8 cellular contexts compared by ENCODE assay signal in the genomic region with DNA sequence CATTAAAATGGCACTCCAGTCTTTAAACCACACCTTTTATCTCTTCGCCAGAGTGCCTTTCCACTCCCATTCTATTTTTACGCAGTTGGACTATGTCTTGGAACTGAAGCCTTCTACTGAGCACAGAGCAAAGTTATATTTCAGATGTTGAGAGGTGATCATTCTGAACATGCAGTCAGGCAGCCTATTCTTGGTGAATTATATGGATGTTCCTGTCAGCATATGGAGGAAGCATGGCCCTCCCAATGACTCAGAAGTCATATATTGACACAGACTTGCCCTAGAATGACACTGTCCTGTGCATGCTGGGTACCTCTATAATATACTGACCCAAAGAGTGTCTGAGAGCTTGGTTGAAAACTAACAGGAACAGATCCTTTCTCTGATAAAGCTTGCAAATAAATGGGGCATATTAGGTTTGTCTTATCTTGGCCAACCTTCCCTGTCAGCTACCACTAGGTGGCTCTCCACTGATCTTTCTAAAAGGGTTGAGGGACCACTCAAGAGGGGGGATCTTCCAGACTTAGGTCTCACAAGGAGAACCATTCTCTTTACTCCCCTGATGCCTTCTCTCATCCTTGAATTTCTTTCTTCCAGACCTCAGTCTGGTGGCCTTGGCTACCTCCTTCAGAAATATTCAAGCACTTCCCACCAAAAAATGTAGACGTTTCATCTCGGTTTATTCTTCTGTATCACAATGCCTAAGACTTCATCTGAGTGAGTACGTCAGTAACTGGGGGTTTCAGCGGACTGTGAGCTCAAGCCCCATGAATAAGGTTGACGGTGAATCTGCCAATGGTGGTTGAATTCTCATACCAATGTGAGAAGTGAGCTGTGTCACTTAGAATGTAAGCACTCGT. TPM values are rescaled to one million over a fixed set of nuclear protein-coding genes. Genes with fewer than 3 reads are reported as not detected.
A peak's percentile ranks its signal among the peaks of the same experiment; 100 is the strongest.
DNase-seq lines count a peak whose midpoint lies in the region; ATAC-seq and TF ChIP-seq lines count a peak whose summit lies in the region.

No MANE protein-coding gene starts in this region.

- DNase-seq in Caki2 (ENCODE audit: low read depth) (peak; percentile 34), OCI-M1 (lab: John Stamatoyannopoulos, UW) (peak; percentile 69), dermis blood vessel endothelial cell (peak; percentile 63), midbrain (lab: John Stamatoyannopoulos, UW) (peak; percentile 73)

- no peak for TF ChIP-seq POLR2A in GM18505 (IDR thresholded peaks at IDR 0.05; ENCODE audit: borderline replicate concordance, extremely low read depth, insufficient read depth, insufficient read length)

- peak; percentile 86 for ATAC-seq in GM18517 (IDR thresholded peaks at IDR 0.05; ENCODE audit: unreplicated experiment)
- peak; percentile 73 for ATAC-seq in HG03103 (IDR thresholded peaks at IDR 0.05; ENCODE audit: low read depth, unreplicated experiment)
- ATAC-seq in GM18870 (IDR thresholded peaks at IDR 0.05; ENCODE audit: unreplicated experiment): no peak
- ATAC-seq in GM18505 (IDR thresholded peaks at IDR 0.05; ENCODE audit: unreplicated experiment): no peak

- in situ Hi-C loops in Caki2 (cut with HindIII; ENCODE audit: low pct_unique_long_range_greater_than_20kb, low sequenced_read_pairs): no loop called here

RNA-seq across cellular contexts. Expression of a gene that starts 11.8 kb away (rescaled TPM):
- 1.6 and 2.4 TPM in 2 replicates for total RNA-seq in Caki2 (2014; rRNA removed; shearing (Covaris generic); ENCODE audit: low replicate concordance)
- 1.0 and 2.2 TPM in 2 replicates for total RNA-seq in dermis blood vessel endothelial cell

RNA-seq across cellular contexts. Expression of a gene that starts 32.6 kb away (rescaled TPM):
- total RNA-seq in Caki2 (2014; rRNA removed; shearing (Covaris generic); ENCODE audit: low replicate concordance): 11.3 and 11.6 TPM in 2 replicates
- 0.09 and 0.34 TPM in 2 replicates for total RNA-seq in dermis blood vessel endothelial cell

Comparison
In these comparisons a context has a peak if more than half of its experiments do, and no peak if none do; other contexts are left out.
1. ATAC-seq: peak in GM18517 (single experiment) and HG03103 (single experiment); none in GM18870 (single experiment) and GM18505 (single experiment).
2. Peak in every context shown above with its lines, with median percentiles within 50 percentile points of each other: DNase-seq.